Comparison of ENCODE assay signal across 8 cellular contexts in genomic region chr1:19648689-19649088, GRCh38. TPM values are rescaled to one million over a fixed set of nuclear protein-coding genes. Genes with fewer than 3 reads are reported as not detected.
A peak's percentile ranks its signal among the peaks of the same experiment; 100 is the strongest.
DNase-seq lines count a peak whose midpoint lies in the region; ATAC-seq and TF ChIP-seq lines count a peak whose summit lies in the region.

No MANE protein-coding gene starts in this region.

- DNase-seq in activated naive CD4-positive, alpha-beta T cell treated with anti-CD3 and anti-CD28 coated beads for 36 hours = peak; percentile 44
- no peak for DNase-seq in activated naive CD4-positive, alpha-beta T cell (lab: John Stamatoyannopoulos, UW)
- DNase-seq in astrocyte of the hippocampus (ENCODE audit: low read depth, low spot score) = peak; percentile 49
- peak; percentile 81 for DNase-seq in iPS-NIHi7 (ENCODE audit: extremely low spot score)
- DNase-seq in upper lobe of left lung = no peak
- DNase-seq in activated gamma-delta T cell (lab: John Stamatoyannopoulos, UW) = no peak
- no peak for DNase-seq in NOMO-1 treated with dmso at 0.1 percent for 144 hours (lab: John Stamatoyannopoulos, UW; ENCODE audit: unreplicated experiment)

- WGBS in upper lobe of left lung, 2 donors = 48 to 62% methylated on average over 3 to 9 of the region's 11 CpGs

- no peak for TF ChIP-seq EP300 in upper lobe of left lung (IDR thresholded peaks at IDR 0.05)

- peak overlapping the region; percentile 24 to 89 (median 66) for H3K27ac ChIP-seq in upper lobe of left lung

- CTCF ChIA-PET in activated naive CD4-positive, alpha-beta T cell treated with anti-CD3 and anti-CD28 coated beads for 36 hours (lab: Charles Lee) = interaction anchor here (0.6 to 6.8 kb wide), 3 partner anchors 13 to 304 kb away, joined by 3 to 41 read pairs (median 3); no protein-coding TSS in a partner anchor

- intact Hi-C loops in activated naive CD4-positive, alpha-beta T cell treated with anti-CD3 and anti-CD28 coated beads for 36 hours (cut with micrococcal nuclease) = no loop called here

- no peak for ATAC-seq in upper lobe of left lung (ENCODE audit: low FRiP score in 2 of 2)
- ATAC-seq in GM21737 (IDR thresholded peaks at IDR 0.05; ENCODE audit: unreplicated experiment) = no peak

- peaks cover 35% of the 10 kb centered on the region for H3K4me1 Mint-ChIP-seq in activated naive CD4-positive, alpha-beta T cell treated with anti-CD3 and anti-CD28 coated beads for 36 hours (ENCODE audit: low read depth)

- H3K4me3 ChIP-seq in upper lobe of left lung = no peak overlapping the region

- no peaks in the 10 kb centered on the region for H3K9me3 Mint-ChIP-seq in activated naive CD4-positive, alpha-beta T cell treated with anti-CD3 and anti-CD28 coated beads for 36 hours

- H3K27me3 ChIP-seq in upper lobe of left lung = peaks cover 0 to 8% (median 2%) of the 10 kb centered on the region in 4 donors

- H3K9me3 ChIP-seq in upper lobe of left lung = no peaks in the 10 kb centered on the region

- no peaks in the 10 kb centered on the region for H3K36me3 ChIP-seq in upper lobe of left lung

- peaks cover 1% of the 10 kb centered on the region for H3K36me3 Mint-ChIP-seq in activated naive CD4-positive, alpha-beta T cell treated with anti-CD3 and anti-CD28 coated beads for 36 hours (ENCODE audit: low read depth)

- no peak overlapping the region for H3K27ac Mint-ChIP-seq in activated naive CD4-positive, alpha-beta T cell treated with anti-CD3 and anti-CD28 coated beads for 36 hours

- no peak overlapping the region for H3K4me3 Mint-ChIP-seq in activated naive CD4-positive, alpha-beta T cell treated with anti-CD3 and anti-CD28 coated beads for 36 hours

- peak in 1 of 6 experiments; percentile 6 for TF ChIP-seq CTCF in upper lobe of left lung (IDR thresholded peaks at IDR 0.05)

- TF ChIP-seq POLR2A in upper lobe of left lung (IDR thresholded peaks at IDR 0.05) = no peak

- peaks cover 12 to 38% (median 26%) of the 10 kb centered on the region in 4 donors for H3K4me1 ChIP-seq in upper lobe of left lung

- H3K27me3 Mint-ChIP-seq in activated naive CD4-positive, alpha-beta T cell treated with anti-CD3 and anti-CD28 coated beads for 36 hours (ENCODE audit: low read depth) = peaks cover 3% of the 10 kb centered on the region

RNA-seq across cellular contexts. Expression of gene NBL1, which starts 4.6 kb away (rescaled TPM):
- total RNA-seq in activated naive CD4-positive, alpha-beta T cell treated with anti-CD3 and anti-CD28 coated beads for 36 hours = 10 to 100 TPM; 12.2 to 15.2 TPM
- 100 to 1,000 TPM in 3 of 6 donors, 10 to 100 TPM in 3; 40.9 to 190 (median 105) TPM for total RNA-seq in upper lobe of left lung

RNA-seq across cellular contexts. Expression of gene HTR6, which starts 16.0 kb away (rescaled TPM):
- under 1 TPM; 0.19 to 0.37 TPM for total RNA-seq in activated naive CD4-positive, alpha-beta T cell treated with anti-CD3 and anti-CD28 coated beads for 36 hours
- not detected for total RNA-seq in upper lobe of left lung

Comparison
In these comparisons a context has a peak if more than half of its experiments do, and no peak if none do; other contexts are left out.
1. DNase-seq: peak in activated naive CD4-positive, alpha-beta T cell treated with anti-CD3 and anti-CD28 coated beads for 36 hours (single experiment), astrocyte of the hippocampus (single experiment) and iPS-NIHi7 (single experiment); none in activated naive CD4-positive, alpha-beta T cell (0 of 4), upper lobe of left lung (0 of 2), activated gamma-delta T cell (single experiment) and NOMO-1 treated with dmso at 0.1 percent for 144 hours (single experiment).